1 cellular context compared by ENCODE assay signal in the genomic region with DNA sequence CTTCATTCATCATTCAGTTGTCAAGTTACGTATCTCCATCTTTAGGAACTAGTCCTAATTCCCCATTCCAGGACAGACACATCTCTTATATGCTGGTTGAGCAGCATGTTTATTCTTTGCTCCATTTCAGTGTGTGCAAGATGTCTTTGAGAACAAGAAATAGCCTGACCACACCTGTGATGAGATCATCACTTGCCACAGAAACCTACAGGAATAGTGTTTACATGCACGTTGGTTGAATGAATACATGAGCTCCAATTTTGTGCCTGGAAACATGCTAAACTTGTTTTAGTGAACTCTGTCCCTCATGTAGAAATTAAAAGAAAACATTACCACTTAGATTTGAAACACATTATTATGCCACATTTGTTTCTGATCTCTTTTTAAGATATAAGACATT.
TF ChIP-seq lines count a peak whose summit lies in the region.

No MANE protein-coding gene starts in this region.

TF ChIP-seq in H1, 55 proteins besides CTCF, POLR2A, EP300 and RAD21 (continued from another document):
- TF ChIP-seq, protein P1, sequence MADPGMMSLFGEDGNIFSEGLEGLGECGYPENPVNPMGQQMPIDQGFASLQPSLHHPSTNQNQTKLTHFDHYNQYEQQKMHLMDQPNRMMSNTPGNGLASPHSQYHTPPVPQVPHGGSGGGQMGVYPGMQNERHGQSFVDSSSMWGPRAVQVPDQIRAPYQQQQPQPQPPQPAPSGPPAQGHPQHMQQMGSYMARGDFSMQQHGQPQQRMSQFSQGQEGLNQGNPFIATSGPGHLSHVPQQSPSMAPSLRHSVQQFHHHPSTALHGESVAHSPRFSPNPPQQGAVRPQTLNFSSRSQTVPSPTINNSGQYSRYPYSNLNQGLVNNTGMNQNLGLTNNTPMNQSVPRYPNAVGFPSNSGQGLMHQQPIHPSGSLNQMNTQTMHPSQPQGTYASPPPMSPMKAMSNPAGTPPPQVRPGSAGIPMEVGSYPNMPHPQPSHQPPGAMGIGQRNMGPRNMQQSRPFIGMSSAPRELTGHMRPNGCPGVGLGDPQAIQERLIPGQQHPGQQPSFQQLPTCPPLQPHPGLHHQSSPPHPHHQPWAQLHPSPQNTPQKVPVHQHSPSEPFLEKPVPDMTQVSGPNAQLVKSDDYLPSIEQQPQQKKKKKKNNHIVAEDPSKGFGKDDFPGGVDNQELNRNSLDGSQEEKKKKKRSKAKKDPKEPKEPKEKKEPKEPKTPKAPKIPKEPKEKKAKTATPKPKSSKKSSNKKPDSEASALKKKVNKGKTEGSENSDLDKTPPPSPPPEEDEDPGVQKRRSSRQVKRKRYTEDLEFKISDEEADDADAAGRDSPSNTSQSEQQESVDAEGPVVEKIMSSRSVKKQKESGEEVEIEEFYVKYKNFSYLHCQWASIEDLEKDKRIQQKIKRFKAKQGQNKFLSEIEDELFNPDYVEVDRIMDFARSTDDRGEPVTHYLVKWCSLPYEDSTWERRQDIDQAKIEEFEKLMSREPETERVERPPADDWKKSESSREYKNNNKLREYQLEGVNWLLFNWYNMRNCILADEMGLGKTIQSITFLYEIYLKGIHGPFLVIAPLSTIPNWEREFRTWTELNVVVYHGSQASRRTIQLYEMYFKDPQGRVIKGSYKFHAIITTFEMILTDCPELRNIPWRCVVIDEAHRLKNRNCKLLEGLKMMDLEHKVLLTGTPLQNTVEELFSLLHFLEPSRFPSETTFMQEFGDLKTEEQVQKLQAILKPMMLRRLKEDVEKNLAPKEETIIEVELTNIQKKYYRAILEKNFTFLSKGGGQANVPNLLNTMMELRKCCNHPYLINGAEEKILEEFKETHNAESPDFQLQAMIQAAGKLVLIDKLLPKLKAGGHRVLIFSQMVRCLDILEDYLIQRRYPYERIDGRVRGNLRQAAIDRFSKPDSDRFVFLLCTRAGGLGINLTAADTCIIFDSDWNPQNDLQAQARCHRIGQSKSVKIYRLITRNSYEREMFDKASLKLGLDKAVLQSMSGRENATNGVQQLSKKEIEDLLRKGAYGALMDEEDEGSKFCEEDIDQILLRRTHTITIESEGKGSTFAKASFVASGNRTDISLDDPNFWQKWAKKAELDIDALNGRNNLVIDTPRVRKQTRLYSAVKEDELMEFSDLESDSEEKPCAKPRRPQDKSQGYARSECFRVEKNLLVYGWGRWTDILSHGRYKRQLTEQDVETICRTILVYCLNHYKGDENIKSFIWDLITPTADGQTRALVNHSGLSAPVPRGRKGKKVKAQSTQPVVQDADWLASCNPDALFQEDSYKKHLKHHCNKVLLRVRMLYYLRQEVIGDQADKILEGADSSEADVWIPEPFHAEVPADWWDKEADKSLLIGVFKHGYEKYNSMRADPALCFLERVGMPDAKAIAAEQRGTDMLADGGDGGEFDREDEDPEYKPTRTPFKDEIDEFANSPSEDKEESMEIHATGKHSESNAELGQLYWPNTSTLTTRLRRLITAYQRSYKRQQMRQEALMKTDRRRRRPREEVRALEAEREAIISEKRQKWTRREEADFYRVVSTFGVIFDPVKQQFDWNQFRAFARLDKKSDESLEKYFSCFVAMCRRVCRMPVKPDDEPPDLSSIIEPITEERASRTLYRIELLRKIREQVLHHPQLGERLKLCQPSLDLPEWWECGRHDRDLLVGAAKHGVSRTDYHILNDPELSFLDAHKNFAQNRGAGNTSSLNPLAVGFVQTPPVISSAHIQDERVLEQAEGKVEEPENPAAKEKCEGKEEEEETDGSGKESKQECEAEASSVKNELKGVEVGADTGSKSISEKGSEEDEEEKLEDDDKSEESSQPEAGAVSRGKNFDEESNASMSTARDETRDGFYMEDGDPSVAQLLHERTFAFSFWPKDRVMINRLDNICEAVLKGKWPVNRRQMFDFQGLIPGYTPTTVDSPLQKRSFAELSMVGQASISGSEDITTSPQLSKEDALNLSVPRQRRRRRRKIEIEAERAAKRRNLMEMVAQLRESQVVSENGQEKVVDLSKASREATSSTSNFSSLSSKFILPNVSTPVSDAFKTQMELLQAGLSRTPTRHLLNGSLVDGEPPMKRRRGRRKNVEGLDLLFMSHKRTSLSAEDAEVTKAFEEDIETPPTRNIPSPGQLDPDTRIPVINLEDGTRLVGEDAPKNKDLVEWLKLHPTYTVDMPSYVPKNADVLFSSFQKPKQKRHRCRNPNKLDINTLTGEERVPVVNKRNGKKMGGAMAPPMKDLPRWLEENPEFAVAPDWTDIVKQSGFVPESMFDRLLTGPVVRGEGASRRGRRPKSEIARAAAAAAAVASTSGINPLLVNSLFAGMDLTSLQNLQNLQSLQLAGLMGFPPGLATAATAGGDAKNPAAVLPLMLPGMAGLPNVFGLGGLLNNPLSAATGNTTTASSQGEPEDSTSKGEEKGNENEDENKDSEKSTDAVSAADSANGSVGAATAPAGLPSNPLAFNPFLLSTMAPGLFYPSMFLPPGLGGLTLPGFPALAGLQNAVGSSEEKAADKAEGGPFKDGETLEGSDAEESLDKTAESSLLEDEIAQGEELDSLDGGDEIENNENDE (IDR thresholded peaks at IDR 0.05; ENCODE audit: insufficient replicate concordance, low read length): no peak
- TF ChIP-seq NANOG (IDR thresholded peaks at IDR 0.05; ENCODE audit: insufficient read depth, low read depth, low read length, poor library complexity, severe bottlenecking): no peak
- TF ChIP-seq SP4 (IDR thresholded peaks at IDR 0.05; ENCODE audit: low read length): no peak
